In the genomic region with DNA sequence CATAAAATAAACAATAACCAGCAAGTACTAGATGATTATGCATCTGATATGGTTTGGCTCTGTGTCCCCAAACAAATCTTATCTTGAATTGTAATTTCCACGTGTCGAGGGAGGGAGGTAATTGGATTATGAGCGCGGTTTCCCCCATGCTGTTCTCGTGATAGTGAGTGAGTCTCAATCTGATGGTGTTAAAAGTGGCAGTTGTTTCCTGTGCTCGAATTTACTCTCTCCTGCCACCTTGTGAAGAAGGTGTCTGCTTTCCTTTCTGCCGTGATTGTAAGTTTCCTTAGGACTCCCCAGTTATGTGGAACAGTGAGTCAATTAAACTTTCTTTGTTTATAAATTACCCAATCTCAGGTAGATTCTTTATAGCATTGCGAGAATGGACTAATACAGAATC, we compare ENCODE assay signal across 26 cellular contexts. TPM values are rescaled to one million over a fixed set of nuclear protein-coding genes. Genes with fewer than 3 reads are reported as not detected.
"Had no signal": no experiment of that assay in that cellular context is flagged by ENCODE, and none has a peak within 500 bp of the region (broad histone marks: within the 10 kb centered on the region; RNA-seq: fewer than 3 reads in every experiment).

No MANE protein-coding gene starts in this region.

- DNase-seq: activated CD4-positive, alpha-beta memory T cell treated with anti-CD3 and anti-CD28 coated beads, Interleukin-2, amount 10 ng/mL, durations not matched to agents 7 days and 5 days; activated CD4-positive, alpha-beta T cell treated with anti-CD3 and anti-CD28 coated beads for 36 hours; activated CD4-positive, alpha-beta T cell treated with anti-CD3 and anti-CD28 coated beads, Interleukin-2, amount 50 U/mL, for 1 hour; activated naive CD4-positive, alpha-beta T cell treated with anti-CD3 and anti-CD28 coated beads, Interleukin-2, amount 50 U/mL, for 16 hours; activated naive CD8-positive, alpha-beta T cell treated with anti-CD3 and anti-CD28 coated beads, Interleukin-2, amount 10 ng/mL, durations not matched to agents 7 days and 5 days; activated T-cell treated with anti-CD3 and anti-CD28 coated beads, Interleukin-2, amount 50 U/mL, for 72 hours; adrenal gland; anterior cingulate cortex; cerebellar nuclear complex; KG1; NCI-H1092; NCI-H1417; NCI-H1930; NCI-H2171; NCI-H2227 treated with DMSO at 0.1 percent for 48 hours; NCI-H446 treated with DMSO at 0.1 percent for 48 hours; NCI-H524 treated with DMSO at 0.1 percent for 48 hours; NCI-H748 treated with DMSO at 0.1 percent for 48 hours; OCI-M1; SIG-M5; T-helper 1 cell had no signal

- H3K9me3 ChIP-seq: adrenal gland had no signal

- H3K4me3 ChIP-seq: adrenal gland, SK-N-MC had no signal

- H3K36me3 ChIP-seq: adrenal gland had no signal

- H3K4me3 Mint-ChIP-seq: activated CD4-positive, alpha-beta memory T cell treated with anti-CD3 and anti-CD28 coated beads, Interleukin-2, amount 10 ng/mL, durations not matched to agents 7 days and 5 days; activated CD4-positive, alpha-beta T cell treated with anti-CD3 and anti-CD28 coated beads for 36 hours; activated naive CD8-positive, alpha-beta T cell treated with anti-CD3 and anti-CD28 coated beads, Interleukin-2, amount 10 ng/mL, durations not matched to agents 7 days and 5 days; activated T-cell treated with anti-CD3 and anti-CD28 coated beads, Interleukin-2, amount 50 U/mL, for 72 hours had no signal

- H3K27me3 ChIP-seq: adrenal gland had no signal

- H3K27ac Mint-ChIP-seq: activated CD4-positive, alpha-beta memory T cell treated with anti-CD3 and anti-CD28 coated beads, Interleukin-2, amount 10 ng/mL, durations not matched to agents 7 days and 5 days; activated CD4-positive, alpha-beta T cell treated with anti-CD3 and anti-CD28 coated beads for 36 hours; activated naive CD8-positive, alpha-beta T cell treated with anti-CD3 and anti-CD28 coated beads, Interleukin-2, amount 10 ng/mL, durations not matched to agents 7 days and 5 days; activated T-cell treated with anti-CD3 and anti-CD28 coated beads, Interleukin-2, amount 50 U/mL, for 72 hours had no signal

- H3K36me3 Mint-ChIP-seq: activated naive CD8-positive, alpha-beta T cell treated with anti-CD3 and anti-CD28 coated beads, Interleukin-2, amount 10 ng/mL, durations not matched to agents 7 days and 5 days had no signal

- ATAC-seq: activated CD4-positive, alpha-beta T cell treated with anti-CD3 and anti-CD28 coated beads for 36 hours; activated T-cell treated with anti-CD3 and anti-CD28 coated beads, Interleukin-2, amount 50 U/mL, for 72 hours had no signal

- H3K4me1 Mint-ChIP-seq: activated CD4-positive, alpha-beta memory T cell treated with anti-CD3 and anti-CD28 coated beads, Interleukin-2, amount 10 ng/mL, durations not matched to agents 7 days and 5 days; activated CD4-positive, alpha-beta T cell treated with anti-CD3 and anti-CD28 coated beads for 36 hours; activated naive CD8-positive, alpha-beta T cell treated with anti-CD3 and anti-CD28 coated beads, Interleukin-2, amount 10 ng/mL, durations not matched to agents 7 days and 5 days had no signal

- H3K27ac ChIP-seq: adrenal gland, SK-N-MC, VCaP had no signal

- H3K4me1 ChIP-seq: adrenal gland had no signal

- H3K27me3 Mint-ChIP-seq: activated CD4-positive, alpha-beta memory T cell treated with anti-CD3 and anti-CD28 coated beads, Interleukin-2, amount 10 ng/mL, durations not matched to agents 7 days and 5 days; activated CD4-positive, alpha-beta T cell treated with anti-CD3 and anti-CD28 coated beads for 36 hours; activated naive CD8-positive, alpha-beta T cell treated with anti-CD3 and anti-CD28 coated beads, Interleukin-2, amount 10 ng/mL, durations not matched to agents 7 days and 5 days had no signal

RNA-seq across cellular contexts. Expression of a gene that starts 15.1 kb away (rescaled TPM):
- total RNA-seq: activated CD4-positive, alpha-beta memory T cell treated with anti-CD3 and anti-CD28 coated beads, Interleukin-2, amount 10 ng/mL, durations not matched to agents 7 days and 5 days; activated CD4-positive, alpha-beta T cell treated with anti-CD3 and anti-CD28 coated beads for 36 hours; activated CD8-positive, alpha-beta memory T cell treated with anti-CD3 and anti-CD28 coated beads for 36 hours; activated naive CD8-positive, alpha-beta T cell treated with anti-CD3 and anti-CD28 coated beads, Interleukin-2, amount 10 ng/mL, durations not matched to agents 7 days and 5 days; activated T-cell treated with anti-CD3 and anti-CD28 coated beads, Interleukin-2, amount 50 U/mL, for 72 hours; LHCN-M2; T-helper 2 cell treated with Interferon-gamma antibody and Interleukin-4, amounts not matched to agents 100 ng/mL and 5 ng/mL, for 36 hours had no signal
